Comparison of ENCODE assay signal across 1 cellular context in the genomic region with DNA sequence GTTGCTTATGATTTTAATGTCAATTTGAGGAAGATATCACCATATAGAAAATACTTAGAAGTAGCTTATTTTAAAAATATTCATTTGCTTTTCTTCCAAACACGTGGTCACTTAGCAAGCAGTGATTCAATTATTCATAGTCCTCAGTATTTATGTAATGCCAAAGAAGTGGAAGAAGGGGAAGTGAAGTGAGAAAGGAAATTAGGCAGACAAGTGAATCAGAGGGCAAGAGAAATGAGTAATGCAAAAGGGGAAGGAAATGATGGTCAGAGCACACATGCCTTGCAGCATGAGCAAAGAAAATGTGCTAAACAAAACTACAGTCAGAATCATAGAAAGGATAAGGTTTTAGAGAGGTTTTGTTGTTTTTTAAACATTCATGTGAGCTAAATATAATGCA.
A peak's percentile ranks its signal among the peaks of the same experiment; 100 is the strongest.
TF ChIP-seq lines count a peak whose summit lies in the region.

No MANE protein-coding gene starts in this region.

TF ChIP-seq in SK-N-SH, 30 proteins besides CTCF, POLR2A, EP300 and RAD21 (continued from another document):
- TF ChIP-seq, protein P1, sequence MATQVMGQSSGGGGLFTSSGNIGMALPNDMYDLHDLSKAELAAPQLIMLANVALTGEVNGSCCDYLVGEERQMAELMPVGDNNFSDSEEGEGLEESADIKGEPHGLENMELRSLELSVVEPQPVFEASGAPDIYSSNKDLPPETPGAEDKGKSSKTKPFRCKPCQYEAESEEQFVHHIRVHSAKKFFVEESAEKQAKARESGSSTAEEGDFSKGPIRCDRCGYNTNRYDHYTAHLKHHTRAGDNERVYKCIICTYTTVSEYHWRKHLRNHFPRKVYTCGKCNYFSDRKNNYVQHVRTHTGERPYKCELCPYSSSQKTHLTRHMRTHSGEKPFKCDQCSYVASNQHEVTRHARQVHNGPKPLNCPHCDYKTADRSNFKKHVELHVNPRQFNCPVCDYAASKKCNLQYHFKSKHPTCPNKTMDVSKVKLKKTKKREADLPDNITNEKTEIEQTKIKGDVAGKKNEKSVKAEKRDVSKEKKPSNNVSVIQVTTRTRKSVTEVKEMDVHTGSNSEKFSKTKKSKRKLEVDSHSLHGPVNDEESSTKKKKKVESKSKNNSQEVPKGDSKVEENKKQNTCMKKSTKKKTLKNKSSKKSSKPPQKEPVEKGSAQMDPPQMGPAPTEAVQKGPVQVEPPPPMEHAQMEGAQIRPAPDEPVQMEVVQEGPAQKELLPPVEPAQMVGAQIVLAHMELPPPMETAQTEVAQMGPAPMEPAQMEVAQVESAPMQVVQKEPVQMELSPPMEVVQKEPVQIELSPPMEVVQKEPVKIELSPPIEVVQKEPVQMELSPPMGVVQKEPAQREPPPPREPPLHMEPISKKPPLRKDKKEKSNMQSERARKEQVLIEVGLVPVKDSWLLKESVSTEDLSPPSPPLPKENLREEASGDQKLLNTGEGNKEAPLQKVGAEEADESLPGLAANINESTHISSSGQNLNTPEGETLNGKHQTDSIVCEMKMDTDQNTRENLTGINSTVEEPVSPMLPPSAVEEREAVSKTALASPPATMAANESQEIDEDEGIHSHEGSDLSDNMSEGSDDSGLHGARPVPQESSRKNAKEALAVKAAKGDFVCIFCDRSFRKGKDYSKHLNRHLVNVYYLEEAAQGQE (IDR thresholded peaks at IDR 0.05; ENCODE audit: low read depth, low read length), result no peak
- TF ChIP-seq, protein P2, sequence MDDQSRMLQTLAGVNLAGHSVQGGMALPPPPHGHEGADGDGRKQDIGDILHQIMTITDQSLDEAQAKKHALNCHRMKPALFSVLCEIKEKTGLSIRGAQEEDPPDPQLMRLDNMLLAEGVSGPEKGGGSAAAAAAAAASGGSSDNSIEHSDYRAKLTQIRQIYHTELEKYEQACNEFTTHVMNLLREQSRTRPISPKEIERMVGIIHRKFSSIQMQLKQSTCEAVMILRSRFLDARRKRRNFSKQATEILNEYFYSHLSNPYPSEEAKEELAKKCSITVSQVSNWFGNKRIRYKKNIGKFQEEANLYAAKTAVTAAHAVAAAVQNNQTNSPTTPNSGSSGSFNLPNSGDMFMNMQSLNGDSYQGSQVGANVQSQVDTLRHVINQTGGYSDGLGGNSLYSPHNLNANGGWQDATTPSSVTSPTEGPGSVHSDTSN (IDR thresholded peaks at IDR 0.05), result peak; percentile 78
- peak; percentile 85; the same call in 1 of the 2 replicates for TF ChIP-seq RXRA (IDR thresholded peaks at IDR 0.05; ENCODE audit: borderline replicate concordance, low read depth)
- TF ChIP-seq SMC3 (IDR thresholded peaks at IDR 0.05; ENCODE audit: low read depth, low read length), result no peak
- TF ChIP-seq RFX5 (IDR thresholded peaks at IDR 0.05; ENCODE audit: low read length), result no peak
- TF ChIP-seq GATA2 (CRISPR knock-in tag; IDR thresholded peaks at IDR 0.05), result no peak
- 0 out of 2 replicates have a peak, but pooled peaks have one; percentile 35 for TF ChIP-seq MEF2A (IDR thresholded peaks at IDR 0.05; ENCODE audit: borderline replicate concordance, low read depth)
- no peak for TF ChIP-seq CHD2 (IDR thresholded peaks at IDR 0.05; ENCODE audit: low read length, partially characterized antibody)
- TF ChIP-seq JUND (IDR thresholded peaks at IDR 0.05), result peak; percentile 89
- peak; percentile 59 for TF ChIP-seq NFIC (IDR thresholded peaks at IDR 0.05; ENCODE audit: borderline replicate concordance)
- TF ChIP-seq TCF12 (IDR thresholded peaks at IDR 0.05), result peak; percentile 88
- no peak for TF ChIP-seq EZH2phosphoT487 (IDR thresholded peaks at IDR 0.05; ENCODE audit: borderline replicate concordance, low read depth)
- TF ChIP-seq, protein P3, sequence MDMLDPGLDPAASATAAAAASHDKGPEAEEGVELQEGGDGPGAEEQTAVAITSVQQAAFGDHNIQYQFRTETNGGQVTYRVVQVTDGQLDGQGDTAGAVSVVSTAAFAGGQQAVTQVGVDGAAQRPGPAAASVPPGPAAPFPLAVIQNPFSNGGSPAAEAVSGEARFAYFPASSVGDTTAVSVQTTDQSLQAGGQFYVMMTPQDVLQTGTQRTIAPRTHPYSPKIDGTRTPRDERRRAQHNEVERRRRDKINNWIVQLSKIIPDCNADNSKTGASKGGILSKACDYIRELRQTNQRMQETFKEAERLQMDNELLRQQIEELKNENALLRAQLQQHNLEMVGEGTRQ (IDR thresholded peaks at IDR 0.05; ENCODE audit: borderline replicate concordance, low read depth, low read length), result no peak
- no peak for TF ChIP-seq NRF1 (IDR thresholded peaks at IDR 0.05; ENCODE audit: low read depth, low read length)
- no peak for TF ChIP-seq MXI1 (IDR thresholded peaks at IDR 0.05; ENCODE audit: low read depth, low read length)
- TF ChIP-seq YY1 (IDR thresholded peaks at IDR 0.05; ENCODE audit: low read depth), result no peak
- TF ChIP-seq, protein P4, sequence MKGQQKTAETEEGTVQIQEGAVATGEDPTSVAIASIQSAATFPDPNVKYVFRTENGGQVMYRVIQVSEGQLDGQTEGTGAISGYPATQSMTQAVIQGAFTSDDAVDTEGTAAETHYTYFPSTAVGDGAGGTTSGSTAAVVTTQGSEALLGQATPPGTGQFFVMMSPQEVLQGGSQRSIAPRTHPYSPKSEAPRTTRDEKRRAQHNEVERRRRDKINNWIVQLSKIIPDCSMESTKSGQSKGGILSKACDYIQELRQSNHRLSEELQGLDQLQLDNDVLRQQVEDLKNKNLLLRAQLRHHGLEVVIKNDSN (IDR thresholded peaks at IDR 0.05; ENCODE audit: borderline replicate concordance, low read depth), result peak; percentile 60; the same call in 1 of the 2 replicates
- TF ChIP-seq FOXM1 (IDR thresholded peaks at IDR 0.05; ENCODE audit: low read depth), result peak; percentile 52; the same call in 1 of the 2 replicates
